Comparison of ENCODE assay signal across 2 cellular contexts in the genomic region with DNA sequence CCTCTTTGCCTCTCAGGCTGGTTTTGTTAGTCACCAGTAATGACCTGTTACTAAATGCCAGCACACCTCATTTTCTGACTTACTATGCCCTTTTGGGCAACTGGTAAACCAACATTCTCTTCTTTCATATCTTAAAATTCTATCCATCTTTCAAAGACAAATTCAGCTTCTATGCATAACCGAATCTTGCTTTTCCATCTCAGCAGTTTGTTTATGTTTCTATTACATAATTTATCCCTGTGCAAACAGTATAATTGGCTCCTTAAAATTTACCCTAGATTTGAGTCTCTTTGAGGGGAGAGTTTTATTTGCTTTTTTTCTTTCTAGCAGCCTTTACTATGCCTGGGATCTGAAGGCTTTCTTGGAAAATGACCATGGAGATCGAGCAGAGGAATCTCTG.
TF ChIP-seq lines count a peak whose summit lies in the region.

No MANE protein-coding gene starts in this region.

TF ChIP-seq in GM23338, 12 proteins besides CTCF, POLR2A, EP300 and RAD21 (continued from another document):
- TF ChIP-seq ETS1 (IDR thresholded peaks at IDR 0.05) = no peak
- TF ChIP-seq JUNB (IDR thresholded peaks at IDR 0.05; ENCODE audit: unreplicated experiment) = no peak
- no peak for TF ChIP-seq NANOG (IDR thresholded peaks at IDR 0.05; ENCODE audit: borderline replicate concordance)
TF ChIP-seq in GM23338: peak in this region for 0.

TF ChIP-seq in HEK293, 187 proteins besides CTCF, POLR2A, EP300 and RAD21 (continued from another document):
- TF ChIP-seq, protein P1, sequence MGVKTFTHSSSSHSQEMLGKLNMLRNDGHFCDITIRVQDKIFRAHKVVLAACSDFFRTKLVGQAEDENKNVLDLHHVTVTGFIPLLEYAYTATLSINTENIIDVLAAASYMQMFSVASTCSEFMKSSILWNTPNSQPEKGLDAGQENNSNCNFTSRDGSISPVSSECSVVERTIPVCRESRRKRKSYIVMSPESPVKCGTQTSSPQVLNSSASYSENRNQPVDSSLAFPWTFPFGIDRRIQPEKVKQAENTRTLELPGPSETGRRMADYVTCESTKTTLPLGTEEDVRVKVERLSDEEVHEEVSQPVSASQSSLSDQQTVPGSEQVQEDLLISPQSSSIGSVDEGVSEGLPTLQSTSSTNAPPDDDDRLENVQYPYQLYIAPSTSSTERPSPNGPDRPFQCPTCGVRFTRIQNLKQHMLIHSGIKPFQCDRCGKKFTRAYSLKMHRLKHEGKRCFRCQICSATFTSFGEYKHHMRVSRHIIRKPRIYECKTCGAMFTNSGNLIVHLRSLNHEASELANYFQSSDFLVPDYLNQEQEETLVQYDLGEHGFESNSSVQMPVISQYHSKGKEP (tag by site-specific recombination; IDR thresholded peaks at IDR 0.05) = no peak
- no peak for TF ChIP-seq ZNF302 (tag by site-specific recombination; IDR thresholded peaks at IDR 0.05; ENCODE audit: low read depth)
- peak; percentile 95 for TF ChIP-seq ZNF133 (tag by site-specific recombination; IDR thresholded peaks at IDR 0.05)
- TF ChIP-seq INSM2 (tag by site-specific recombination; IDR thresholded peaks at IDR 0.05) = no peak
TF ChIP-seq in HEK293: peak in this region for 1.
